9 cellular contexts compared by ENCODE assay signal in the genomic region with DNA sequence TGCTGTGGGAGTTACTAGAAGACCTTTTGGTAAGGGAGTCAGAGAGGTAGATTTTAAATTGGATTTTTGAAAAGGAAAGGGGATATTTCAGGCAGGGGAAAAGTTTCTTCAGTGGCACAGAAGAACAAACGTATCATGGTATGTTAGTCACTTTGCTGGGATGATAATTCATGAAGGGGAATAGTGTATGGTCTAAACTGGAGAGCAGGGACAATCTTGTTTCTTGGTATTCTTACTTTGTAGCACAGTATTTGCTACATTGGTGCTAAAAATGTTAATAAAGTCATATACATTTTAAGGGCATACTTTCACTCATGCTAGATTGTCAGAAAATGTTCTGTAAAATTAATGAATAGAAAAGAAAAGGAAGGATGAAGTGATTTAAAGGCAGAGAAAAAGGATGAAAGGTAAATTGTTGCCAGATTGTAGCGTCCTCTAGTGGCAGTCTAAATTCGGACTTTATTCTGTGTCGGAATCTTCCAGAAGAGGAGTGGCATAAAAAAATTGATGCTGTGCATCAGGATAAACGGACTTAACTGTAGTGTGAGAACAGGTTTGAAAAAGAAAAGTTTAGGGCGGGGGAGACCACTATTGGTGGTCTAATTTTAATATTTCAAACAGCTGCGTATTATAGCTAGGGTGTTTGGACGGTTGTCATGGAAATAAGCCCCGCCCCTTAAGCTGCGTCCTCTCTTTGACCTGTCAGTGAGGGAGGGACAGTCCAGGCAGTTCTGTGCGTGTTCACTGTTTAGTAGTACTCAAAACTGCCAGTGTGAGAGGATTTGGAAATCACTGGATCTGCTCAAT. TPM values are rescaled to one million over a fixed set of nuclear protein-coding genes. Genes with fewer than 3 reads are reported as not detected.
DNase-seq lines count a peak whose midpoint lies in the region; ATAC-seq and TF ChIP-seq lines count a peak whose summit lies in the region.
"Had no signal": no experiment of that assay in that cellular context is flagged by ENCODE, and none has a peak within 500 bp of the region (broad histone marks: within the 10 kb centered on the region; RNA-seq: fewer than 3 reads in every experiment).

A gene with protein sequence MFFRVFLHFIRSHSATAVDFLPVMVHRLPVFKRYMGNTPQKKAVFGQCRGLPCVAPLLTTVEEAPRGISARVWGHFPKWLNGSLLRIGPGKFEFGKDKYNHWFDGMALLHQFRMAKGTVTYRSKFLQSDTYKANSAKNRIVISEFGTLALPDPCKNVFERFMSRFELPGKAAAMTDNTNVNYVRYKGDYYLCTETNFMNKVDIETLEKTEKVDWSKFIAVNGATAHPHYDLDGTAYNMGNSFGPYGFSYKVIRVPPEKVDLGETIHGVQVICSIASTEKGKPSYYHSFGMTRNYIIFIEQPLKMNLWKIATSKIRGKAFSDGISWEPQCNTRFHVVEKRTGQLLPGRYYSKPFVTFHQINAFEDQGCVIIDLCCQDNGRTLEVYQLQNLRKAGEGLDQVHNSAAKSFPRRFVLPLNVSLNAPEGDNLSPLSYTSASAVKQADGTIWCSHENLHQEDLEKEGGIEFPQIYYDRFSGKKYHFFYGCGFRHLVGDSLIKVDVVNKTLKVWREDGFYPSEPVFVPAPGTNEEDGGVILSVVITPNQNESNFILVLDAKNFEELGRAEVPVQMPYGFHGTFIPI (plus strand): TSS at position 724 of the 807 bp plus-strand sequence. CDS start 90 bp downstream, outside the sequence.

- peaks cover 10% of the 10 kb centered on the region for H3K4me1 Mint-ChIP-seq in neural progenitor cell

- H3K36me3 ChIP-seq in GM06990 (ENCODE audit: control insufficient read depth, insufficient read depth, low read length) (no peaks in the 10 kb centered on the region), OCI-LY3 (replicated peaks; ENCODE audit: low read depth, low read length) (no peaks in the 10 kb centered on the region), neural progenitor cell (no peaks in the 10 kb centered on the region), thyroid gland (no peaks in the 10 kb centered on the region)

- H3K27ac Mint-ChIP-seq in activated naive CD4-positive, alpha-beta T cell treated with anti-CD3 and anti-CD28 coated beads, Interleukin-2, amount 50 U/mL, for 72 hours, result peak within 1 kb of the TSS; percentile 2 to 69
- peak within 1 kb of the TSS; percentile 39 for H3K27ac Mint-ChIP-seq in neural progenitor cell

- H3K79me2 ChIP-seq in OCI-LY3 (ENCODE audit: low read length), result no peaks in the 10 kb centered on the region
- no peaks in the 10 kb centered on the region for H3K79me2 ChIP-seq in neural progenitor cell (ENCODE audit: low read depth)

- DNase-seq in GM06990 (ENCODE audit: extremely low read depth, insufficient read length), result no peak
- DNase-seq in activated naive CD4-positive, alpha-beta T cell treated with anti-CD3 and anti-CD28 coated beads, Interleukin-2, amount 50 U/mL, for 72 hours (ENCODE audit: low spot score in 2 of 2), result peak in 1 of 2 donors; percentile 30
- peak; percentile 44 for DNase-seq in glomerular endothelial cell (ENCODE audit: extremely low read depth, low read depth, low spot score)
- peak; percentile 87 for DNase-seq in neural progenitor cell (ENCODE audit: low spot score)
- DNase-seq in thyroid gland, result peak; percentile 85

- H3K27ac ChIP-seq in OCI-LY3 (ENCODE audit: low read length) (no peak within 1 kb of the TSS), neural progenitor cell (no peak within 1 kb of the TSS), thyroid gland (peak within 1 kb of the TSS; percentile 32 to 58 (median 42))
- H3K27ac ChIP-seq: skin epidermis had no signal

- TF ChIP-seq POLR2A in thyroid gland (IDR thresholded peaks at IDR 0.05), result peak in 1 of 2 donors; percentile 60

- intact Hi-C loops in thyroid gland (cut with DNase I), result no loop called here

- no peaks in the 10 kb centered on the region for H3K9me3 Mint-ChIP-seq in activated naive CD4-positive, alpha-beta T cell treated with anti-CD3 and anti-CD28 coated beads, Interleukin-2, amount 50 U/mL, for 72 hours
- H3K9me3 Mint-ChIP-seq in neural progenitor cell, result no peaks in the 10 kb centered on the region

- H3K9me3 ChIP-seq in OCI-LY3 (ENCODE audit: insufficient read depth, low read length) (no peaks in the 10 kb centered on the region), neural progenitor cell (ENCODE audit: low read depth) (no peaks in the 10 kb centered on the region), thyroid gland (no peaks in the 10 kb centered on the region)

- ATAC-seq in HG03280 (IDR thresholded peaks at IDR 0.05; ENCODE audit: unreplicated experiment) (peak; percentile 70), GM19324 (IDR thresholded peaks at IDR 0.05; ENCODE audit: low FRiP score, unreplicated experiment) (no peak)
- peak; percentile 85 to 95 for ATAC-seq in activated naive CD4-positive, alpha-beta T cell treated with anti-CD3 and anti-CD28 coated beads, Interleukin-2, amount 50 U/mL, for 72 hours

- peak; percentile 74 for TF ChIP-seq CTCF in GM06990 (IDR thresholded peaks at IDR 0.05; ENCODE audit: insufficient read depth, low read length, poor library complexity, severe bottlenecking)
- peak; percentile 95 for TF ChIP-seq CTCF in OCI-LY3 (IDR thresholded peaks at IDR 0.05; ENCODE audit: low read depth, low read length)
- peak; percentile 99 for TF ChIP-seq CTCF in neural progenitor cell (IDR thresholded peaks at IDR 0.05)
- peak; percentile 43 to 92 (median 80) for TF ChIP-seq CTCF in thyroid gland (IDR thresholded peaks at IDR 0.05)

- H2AFZ ChIP-seq in OCI-LY3 (ENCODE audit: low read depth, low read length) (no peak within 1 kb of the TSS), neural progenitor cell (replicated peaks) (peak within 1 kb of the TSS; percentile 58)

- 7% methylated on average over 11 of the region's 11 CpGs for WGBS in thyroid gland, 2 donors

- H3K4me3 ChIP-seq in GM06990 (replicated peaks; ENCODE audit: low read depth, low read length), result no peak within 1 kb of the TSS; the same call in 1 of the 2 replicates
- H3K4me3 ChIP-seq in OCI-LY3 (ENCODE audit: low read length), result peak within 1 kb of the TSS; percentile 68
- peak within 1 kb of the TSS; percentile 44 for H3K4me3 ChIP-seq in neural progenitor cell
- peak within 1 kb of the TSS in 2 of 3 donors; percentile 1 to 18 for H3K4me3 ChIP-seq in thyroid gland (replicated peaks in 1 of 3)

- H3F3A ChIP-seq in neural progenitor cell (ENCODE audit: low read depth), result no peaks in the 10 kb centered on the region

- H3K36me3 Mint-ChIP-seq in activated naive CD4-positive, alpha-beta T cell treated with anti-CD3 and anti-CD28 coated beads, Interleukin-2, amount 50 U/mL, for 72 hours, result no peaks in the 10 kb centered on the region
- no peaks in the 10 kb centered on the region for H3K36me3 Mint-ChIP-seq in neural progenitor cell

- no peaks in the 10 kb centered on the region for H3K27me3 ChIP-seq in GM06990 (replicated peaks; ENCODE audit: control insufficient read depth, insufficient read depth, low read length)
- peaks cover 55% of the 10 kb centered on the region for H3K27me3 ChIP-seq in OCI-LY3 (ENCODE audit: low read depth, low read length)
- peaks cover 40% of the 10 kb centered on the region for H3K27me3 ChIP-seq in neural progenitor cell
- no peaks in the 10 kb centered on the region for H3K27me3 ChIP-seq in thyroid gland

- H3K9ac ChIP-seq in OCI-LY3 (ENCODE audit: low read length) (no peak within 1 kb of the TSS), neural progenitor cell (no peak within 1 kb of the TSS)

- H3K4me3 Mint-ChIP-seq in neural progenitor cell, result peak within 1 kb of the TSS; percentile 81

- no peaks in the 10 kb centered on the region for H3K27me3 Mint-ChIP-seq in neural progenitor cell (ENCODE audit: insufficient read depth, low read depth)

- H3K4me1 ChIP-seq in OCI-LY3 (ENCODE audit: low read length) (peaks cover 43% of the 10 kb centered on the region), neural progenitor cell (no peaks in the 10 kb centered on the region), thyroid gland (peaks cover 6 to 11% of the 10 kb centered on the region in 2 donors)

- H3K4me2 ChIP-seq in OCI-LY3 (ENCODE audit: low read length) (peak within 1 kb of the TSS; percentile 69), neural progenitor cell (peak within 1 kb of the TSS; percentile 72)

- H4K20me1 ChIP-seq in OCI-LY3 (ENCODE audit: insufficient read depth, low read length) (no peaks in the 10 kb centered on the region), neural progenitor cell (ENCODE audit: low read depth) (no peaks in the 10 kb centered on the region)

RNA-seq across cellular contexts. Expression of the gene that starts here (rescaled TPM):
- total RNA-seq in activated naive CD4-positive, alpha-beta T cell treated with anti-CD3 and anti-CD28 coated beads, Interleukin-2, amount 50 U/mL, for 72 hours, result 1 to 10 TPM; 3.6 to 5.3 TPM
- total RNA-seq in glomerular endothelial cell (1.3 and 1.9 TPM in 2 replicates), neural progenitor cell (ENCODE audit: low replicate concordance) (0.87 TPM in 1 of 2 replicates, not detected in the other), thyroid gland (10 to 100 TPM in 2 of 4 donors, 1 to 10 TPM in 2; 6.6 to 15.9 (median 11.1) TPM)

Comparison
In these comparisons a context has a peak if more than half of its experiments do, and no peak if none do; other contexts are left out.
1. Peak in DNase-seq, H3K4me3 ChIP-seq and H3K4me2 ChIP-seq in neural progenitor cell; RNA of the gene not detected or under 1 TPM.
2. H3K27ac ChIP-seq: peak in thyroid gland (3 of 3); none in OCI-LY3 (single experiment) and neural progenitor cell (single experiment).
3. Peak in every context shown above with its lines, with median percentiles within 50 percentile points of each other: CTCF ChIP-seq.